ENCODE assay signal across 8 cellular contexts in genomic region chr7:85186083-85186520, GRCh38. TPM values are rescaled to one million over a fixed set of nuclear protein-coding genes. Genes with fewer than 3 reads are reported as not detected.
DNase-seq lines count a peak whose midpoint lies in the region; ATAC-seq and TF ChIP-seq lines count a peak whose summit lies in the region.

No MANE protein-coding gene starts in this region.

- TF ChIP-seq CTCF in foreskin fibroblast (IDR thresholded peaks at IDR 0.05; ENCODE audit: low read depth, low read length), result no peak

- H2BK120ac ChIP-seq in neuronal stem cell (ENCODE audit: low read depth, low read length), result no peak overlapping the region

- H3K4me3 ChIP-seq in SJSA1 (peak overlapping the region; percentile 50), foreskin fibroblast (ENCODE audit: low read depth in 1 of 2, low read length in 2 of 2) (peak overlapping the region; percentile 87 to 93), neuronal stem cell (ENCODE audit: low read length in 2 of 2) (peak overlapping the region; percentile 85 to 90)

- peak overlapping the region; percentile 97 for H3K4me2 ChIP-seq in neuronal stem cell (ENCODE audit: insufficient read depth, low read length, poor library complexity, severe bottlenecking)

- peak overlapping the region; percentile 91 for H3K18ac ChIP-seq in neuronal stem cell (ENCODE audit: low read length)

- no peak overlapping the region for H4K91ac ChIP-seq in neuronal stem cell (ENCODE audit: low read depth, low read length, poor library complexity)

- H3K27me3 ChIP-seq in SJSA1 (replicated peaks) (no peaks in the 10 kb centered on the region), neuronal stem cell (ENCODE audit: control insufficient read depth in 3 of 3, insufficient read depth in 3 of 3, low read depth in 1 of 3, low read length in 3 of 3) (peaks cover 0 to 16% (median 0%) of the 10 kb centered on the region in 3 experiments)

- peak; percentile 15 for ATAC-seq in HG03039 (IDR thresholded peaks at IDR 0.05; ENCODE audit: unreplicated experiment)

- H3K9me3 ChIP-seq in SJSA1 (replicated peaks) (no peaks in the 10 kb centered on the region), neuronal stem cell (replicated peaks in 1 of 2; ENCODE audit: control insufficient read depth in 2 of 2, insufficient read depth in 1 of 2, low read depth in 1 of 2, low read length in 2 of 2) (no peaks in the 10 kb centered on the region)

- no peak overlapping the region for H3K4ac ChIP-seq in neuronal stem cell (ENCODE audit: low read length)

- peak overlapping the region; percentile 88 for H3K9ac ChIP-seq in neuronal stem cell (ENCODE audit: low read depth, low read length, poor library complexity)

- peaks cover 1% of the 10 kb centered on the region for H3K79me1 ChIP-seq in neuronal stem cell (ENCODE audit: low read depth, low read length)

- no CpG with 5 or more reads among the region's 28 CpGs for WGBS in neuronal stem cell (ENCODE audit: extremely low coverage in 2 of 2, insufficient read length in 2 of 2, insufficient replicate concordance in 1 of 2), 2 donors

- H4K8ac ChIP-seq in neuronal stem cell (ENCODE audit: low read depth, low read length), result no peak overlapping the region

- H2BK5ac ChIP-seq in neuronal stem cell (ENCODE audit: low read length), result peak overlapping the region; percentile 87

- H3K23ac ChIP-seq in neuronal stem cell (ENCODE audit: low read depth, low read length, poor library complexity), result peak overlapping the region; percentile 89

- H3K4me1 ChIP-seq in SJSA1 (replicated peaks), result peaks cover 7% of the 10 kb centered on the region
- peaks cover 5 to 7% of the 10 kb centered on the region in 2 donors for H3K4me1 ChIP-seq in neuronal stem cell (ENCODE audit: control insufficient read depth in 2 of 2, insufficient read depth in 1 of 2, low read depth in 1 of 2, low read length in 2 of 2)

- H2AFZ ChIP-seq in neuronal stem cell (ENCODE audit: low read length), result peak overlapping the region; percentile 100

- H2AK5ac ChIP-seq in neuronal stem cell (ENCODE audit: low read depth, low read length), result no peak overlapping the region

- peak; percentile 30 for DNase-seq in NCI-H82 (lab: John Stamatoyannopoulos, UW)
- DNase-seq in NCI-H82 treated with DMSO at 0.1 percent for 48 hours (lab: John Stamatoyannopoulos, UW; ENCODE audit: unreplicated experiment), result no peak
- DNase-seq in SJSA1 (ENCODE audit: low read depth in 1 of 2, low spot score in 2 of 2), result peak in 1 of 2 experiments; percentile 50
- peak; percentile 43 to 72 for DNase-seq in foreskin fibroblast
- peak; percentile 47 for DNase-seq in neuronal stem cell (ENCODE audit: low spot score)
- no peak for DNase-seq in NCI-H226
- no peak for DNase-seq in activated CD4-positive, alpha-beta T cell treated with anti-CD3 and anti-CD28 coated beads, Interleukin-2, amount 50 U/mL, for 4 hours

- no peak overlapping the region for H3K27ac ChIP-seq in SJSA1
- no peak overlapping the region for H3K27ac ChIP-seq in neuronal stem cell (replicated peaks; ENCODE audit: low read length)

- no peak overlapping the region for H2BK12ac ChIP-seq in neuronal stem cell (ENCODE audit: low read length)

- H3K36me3 ChIP-seq in SJSA1, result no peaks in the 10 kb centered on the region
- no peaks in the 10 kb centered on the region for H3K36me3 ChIP-seq in neuronal stem cell (replicated peaks in 1 of 2; ENCODE audit: control insufficient read depth in 2 of 2, insufficient read depth in 2 of 2, low read length in 2 of 2)

- H3K14ac ChIP-seq in neuronal stem cell (ENCODE audit: low read length), result no peak overlapping the region

- H2BK15ac ChIP-seq in neuronal stem cell (ENCODE audit: low read length), result peak overlapping the region; percentile 94

RNA-seq across cellular contexts. Expression of gene SEMA3D, which starts 0.8 kb away (rescaled TPM):
- total RNA-seq in SJSA1 (2014; rRNA removed; shearing (Covaris generic)), result 4.4 and 5.3 TPM in 2 replicates
- polyA plus RNA-seq in neuronal stem cell (2013, experiment 1 of 2), result 1.0 TPM
- 1.0 TPM for polyA plus RNA-seq in neuronal stem cell (2013, experiment 2 of 2)

Comparison
In these comparisons a context has a peak if more than half of its experiments do, and no peak if none do; other contexts are left out.
1. DNase-seq: peak in NCI-H82 (single experiment), foreskin fibroblast (2 of 2) and neuronal stem cell (single experiment); none in NCI-H82 treated with DMSO at 0.1 percent for 48 hours (single experiment), NCI-H226 (single experiment) and activated CD4-positive, alpha-beta T cell treated with anti-CD3 and anti-CD28 coated beads, Interleukin-2, amount 50 U/mL, for 4 hours (0 of 2).
2. Peak in every context shown above with its lines, with median percentiles within 50 percentile points of each other: H3K4me3 ChIP-seq.